6 cellular contexts compared by ENCODE assay signal in genomic region chr5:9597322-9597721, GRCh38. TPM values are rescaled to one million over a fixed set of nuclear protein-coding genes. Genes with fewer than 3 reads are reported as not detected.
"Had no signal": no experiment of that assay in that cellular context is flagged by ENCODE, and none has a peak within 500 bp of the region (broad histone marks: within the 10 kb centered on the region; RNA-seq: fewer than 3 reads in every experiment).

No MANE protein-coding gene starts in this region.

RNA-seq across cellular contexts. Expression of gene TAS2R1, which starts 32.8 kb away (rescaled TPM):
- total RNA-seq: HepG2, HT-29, IMR-90, NCI-H460, SK-MEL-5 had no signal
- polyA plus RNA-seq: HepG2, IMR-90, SK-N-SH had no signal

RNA-seq across cellular contexts. Expression of gene SEMA5A, which starts 51.4 kb away (rescaled TPM):
- total RNA-seq: HepG2, HT-29 had no signal
